In genomic region chr16:57802635-57803412, GRCh38 we compare ENCODE assay signal across 1 cellular context.
TF ChIP-seq lines count a peak whose summit lies in the region.

No MANE protein-coding gene starts in this region.

TF ChIP-seq in HepG2, 621 proteins besides CTCF, POLR2A, EP300 and RAD21 (continued from another document and continues in another):
- peak; percentile 70; the same call in 1 of the 2 replicates for TF ChIP-seq CSRNP2 (CRISPR knock-in tag; conservative IDR thresholded peaks at IDR 0.05; ENCODE audit: low read depth)
- peak; percentile 53; the same call in 1 of the 2 replicates for TF ChIP-seq ZNF784 (CRISPR knock-in tag; IDR thresholded peaks at IDR 0.05; ENCODE audit: borderline replicate concordance)
- TF ChIP-seq CSRNP1 (CRISPR knock-in tag; IDR thresholded peaks at IDR 0.05), result peak; percentile 97
- TF ChIP-seq ZNF564 (CRISPR knock-in tag; IDR thresholded peaks at IDR 0.05), result no peak; the same call in none of the 2 replicates
- TF ChIP-seq FUBP1 (CRISPR knock-in tag; IDR thresholded peaks at IDR 0.05; ENCODE audit: borderline replicate concordance), result peak; percentile 97; the same call in 1 of the 2 replicates
- 0 out of 2 replicates have a peak, but pooled peaks have one; percentile 28 for TF ChIP-seq ZNF468 (CRISPR knock-in tag; IDR thresholded peaks at IDR 0.05)
- peak; percentile 86 for TF ChIP-seq ZNF605 (CRISPR knock-in tag; IDR thresholded peaks at IDR 0.05)
- no peak for TF ChIP-seq AGO2 (optimal IDR thresholded peaks at IDR 0.05; ENCODE audit: low read depth, low read length)
- TF ChIP-seq ZNF691 (CRISPR knock-in tag; IDR thresholded peaks at IDR 0.05; ENCODE audit: borderline replicate concordance, low read depth), result peak; percentile 80; the same call in 1 of the 2 replicates
- TF ChIP-seq TBL1XR1 (IDR thresholded peaks at IDR 0.05; ENCODE audit: borderline replicate concordance, low read length, partially characterized antibody), result no peak
- TF ChIP-seq FLYWCH1 (CRISPR knock-in tag; IDR thresholded peaks at IDR 0.05), result no peak
- TF ChIP-seq ZNF546 (CRISPR knock-in tag; conservative IDR thresholded peaks at IDR 0.05), result no peak; the same call in 1 of the 2 replicates
- peak; percentile 98 for TF ChIP-seq MAX (IDR thresholded peaks at IDR 0.05)
- peak; percentile 91 for TF ChIP-seq ARNTL (CRISPR knock-in tag; IDR thresholded peaks at IDR 0.05)
- no peak for TF ChIP-seq ZNF337 (CRISPR knock-in tag; IDR thresholded peaks at IDR 0.05; ENCODE audit: borderline replicate concordance, low read depth)
- peak; percentile 24; the same call in 1 of the 2 replicates for TF ChIP-seq ZNF574 (CRISPR knock-in tag; IDR thresholded peaks at IDR 0.05)
- TF ChIP-seq ZNF138 (CRISPR knock-in tag; IDR thresholded peaks at IDR 0.05; ENCODE audit: low read depth), result peak; percentile 90; the same call in 1 of the 2 replicates
- no peak for TF ChIP-seq TBP (CRISPR knock-in tag; IDR thresholded peaks at IDR 0.05)
- peak; percentile 42; the same call in 1 of the 2 replicates for TF ChIP-seq ZNF550 (CRISPR knock-in tag; IDR thresholded peaks at IDR 0.05; ENCODE audit: borderline replicate concordance)
- no peak for TF ChIP-seq ELF4 (CRISPR knock-in tag; IDR thresholded peaks at IDR 0.05; ENCODE audit: borderline replicate concordance)
- peak; percentile 26; the same call in 1 of the 2 replicates for TF ChIP-seq CREBL2 (CRISPR knock-in tag; IDR thresholded peaks at IDR 0.05; ENCODE audit: borderline replicate concordance)
- peak; percentile 32; the same call in 1 of the 2 replicates for TF ChIP-seq RXRB (CRISPR knock-in tag; IDR thresholded peaks at IDR 0.05; ENCODE audit: borderline replicate concordance)
- TF ChIP-seq ZFP90 (CRISPR knock-in tag; IDR thresholded peaks at IDR 0.05; ENCODE audit: borderline replicate concordance), result peak; percentile 96
- TF ChIP-seq ZHX1 (CRISPR knock-in tag; IDR thresholded peaks at IDR 0.05; ENCODE audit: low read depth), result no peak
- peak; percentile 76; the same call in 1 of the 2 replicates for TF ChIP-seq ZNF101 (CRISPR knock-in tag; IDR thresholded peaks at IDR 0.05; ENCODE audit: borderline replicate concordance, low read depth)
- no peak for TF ChIP-seq ZNF616 (CRISPR knock-in tag; IDR thresholded peaks at IDR 0.05; ENCODE audit: low read depth)
- no peak for TF ChIP-seq CENPX (CRISPR knock-in tag; IDR thresholded peaks at IDR 0.05)
- TF ChIP-seq ZNF292 (CRISPR knock-in tag; IDR thresholded peaks at IDR 0.05; ENCODE audit: borderline replicate concordance, low read depth), result peak; percentile 22; the same call in 1 of the 2 replicates
- TF ChIP-seq DNMT3B (CRISPR knock-in tag; conservative IDR thresholded peaks at IDR 0.05), result no peak
- TF ChIP-seq ZNF207 (IDR thresholded peaks at IDR 0.05; ENCODE audit: borderline replicate concordance), result no peak
- peak; percentile 93 for TF ChIP-seq ZC3H13 (CRISPR knock-in tag; IDR thresholded peaks at IDR 0.05)
- TF ChIP-seq PLSCR1 (CRISPR knock-in tag; IDR thresholded peaks at IDR 0.05; ENCODE audit: borderline replicate concordance), result 0 out of 2 replicates have a peak, but pooled peaks have one; percentile 22
- TF ChIP-seq AKAP8 (CRISPR knock-in tag; IDR thresholded peaks at IDR 0.05), result peak; percentile 86; the same call in 1 of the 2 replicates
- no peak for TF ChIP-seq RAD51 (IDR thresholded peaks at IDR 0.05; ENCODE audit: borderline replicate concordance)
- TF ChIP-seq XRCC5 (optimal IDR thresholded peaks at IDR 0.05; ENCODE audit: low read length), result peak; percentile 16
- peak; percentile 33; the same call in 1 of the 2 replicates for TF ChIP-seq RARA (CRISPR knock-in tag; IDR thresholded peaks at IDR 0.05)
- TF ChIP-seq SMARCC2 (IDR thresholded peaks at IDR 0.05), result no peak
- TF ChIP-seq ZBTB20 (CRISPR knock-in tag; IDR thresholded peaks at IDR 0.05; ENCODE audit: borderline replicate concordance, low read depth), result peak; percentile 91; the same call in 1 of the 2 replicates
- TF ChIP-seq GRHL1 (CRISPR knock-in tag; conservative IDR thresholded peaks at IDR 0.05), result no peak
- TF ChIP-seq IRX3 (CRISPR knock-in tag; IDR thresholded peaks at IDR 0.05; ENCODE audit: borderline replicate concordance, low read depth), result peak; percentile 91
- TF ChIP-seq GMEB1 (CRISPR knock-in tag; IDR thresholded peaks at IDR 0.05; ENCODE audit: borderline replicate concordance), result peak; percentile 71
- TF ChIP-seq NCOA1 (CRISPR knock-in tag; IDR thresholded peaks at IDR 0.05), result peak; percentile 90; the same call in 1 of the 2 replicates
- peak; percentile 59 for TF ChIP-seq FOXA3 (CRISPR knock-in tag; IDR thresholded peaks at IDR 0.05)
- peak; percentile 89 for TF ChIP-seq SATB2 (CRISPR knock-in tag; IDR thresholded peaks at IDR 0.05)
